15 cellular contexts compared by ENCODE assay signal in genomic region chr11:115258216-115258615, GRCh38.
DNase-seq lines count a peak whose midpoint lies in the region; ATAC-seq and TF ChIP-seq lines count a peak whose summit lies in the region.
"Had no signal": no experiment of that assay in that cellular context is flagged by ENCODE, and none has a peak within 500 bp of the region (broad histone marks: within the 10 kb centered on the region; RNA-seq: fewer than 3 reads in every experiment).

No MANE protein-coding gene starts in this region.

- DNase-seq in COLO668 (lab: John Stamatoyannopoulos, UW; ENCODE audit: unreplicated experiment) (peak; percentile 28), NCI-H146 (lab: John Stamatoyannopoulos, UW) (peak; percentile 64), progenitor cell of endocrine pancreas (ENCODE audit: low spot score, unreplicated experiment) (no peak), HPDE6-E6E7 (ENCODE audit: extremely low spot score) (no peak)
- no peak for DNase-seq in effector memory CD8-positive, alpha-beta T cell
- DNase-seq in activated naive CD4-positive, alpha-beta T cell treated with anti-CD3 and anti-CD28 coated beads for 36 hours = no peak
- DNase-seq: CD4-positive, CD25-positive, alpha-beta regulatory T cell; COR-L47; GOT3; HFFc6; Kasumi-1; NCI-H1694; NCI-H2227 treated with DMSO at 0.1 percent for 48 hours had no signal

- no peak for ATAC-seq in effector memory CD8-positive, alpha-beta T cell (replicated peaks)
- ATAC-seq in GM21447 (IDR thresholded peaks at IDR 0.05; ENCODE audit: unreplicated experiment) = no peak
- ATAC-seq: Panc1 had no signal

- TF ChIP-seq CTCF in progenitor cell of endocrine pancreas (IDR thresholded peaks at IDR 0.05; ENCODE audit: unreplicated experiment) = no peak

- no peaks in the 10 kb centered on the region for H3K9me3 Mint-ChIP-seq in effector memory CD8-positive, alpha-beta T cell
- no peaks in the 10 kb centered on the region for H3K9me3 Mint-ChIP-seq in progenitor cell of endocrine pancreas (ENCODE audit: low read depth)
- no peaks in the 10 kb centered on the region for H3K9me3 Mint-ChIP-seq in activated naive CD4-positive, alpha-beta T cell treated with anti-CD3 and anti-CD28 coated beads for 36 hours
- H3K9me3 Mint-ChIP-seq: CD4-positive, CD25-positive, alpha-beta regulatory T cell had no signal

- H3K27me3 Mint-ChIP-seq in effector memory CD8-positive, alpha-beta T cell = no peaks in the 10 kb centered on the region
- H3K27me3 Mint-ChIP-seq in progenitor cell of endocrine pancreas = no peaks in the 10 kb centered on the region
- H3K27me3 Mint-ChIP-seq in activated naive CD4-positive, alpha-beta T cell treated with anti-CD3 and anti-CD28 coated beads for 36 hours (ENCODE audit: low read depth) = peaks cover 7% of the 10 kb centered on the region

- H3K36me3 Mint-ChIP-seq in effector memory CD8-positive, alpha-beta T cell (ENCODE audit: insufficient read depth) = no peaks in the 10 kb centered on the region
- no peaks in the 10 kb centered on the region for H3K36me3 Mint-ChIP-seq in progenitor cell of endocrine pancreas (ENCODE audit: insufficient read depth)
- H3K36me3 Mint-ChIP-seq in activated naive CD4-positive, alpha-beta T cell treated with anti-CD3 and anti-CD28 coated beads for 36 hours (ENCODE audit: low read depth) = no peaks in the 10 kb centered on the region
- H3K36me3 Mint-ChIP-seq: CD4-positive, CD25-positive, alpha-beta regulatory T cell had no signal

- CTCF ChIA-PET in activated naive CD4-positive, alpha-beta T cell treated with anti-CD3 and anti-CD28 coated beads for 36 hours (lab: Charles Lee) = no interaction called here

- peak overlapping the region; percentile 91 to 94 for H3K27ac Mint-ChIP-seq in effector memory CD8-positive, alpha-beta T cell
- peak overlapping the region; percentile 75 for H3K27ac Mint-ChIP-seq in progenitor cell of endocrine pancreas
- no peak overlapping the region for H3K27ac Mint-ChIP-seq in activated naive CD4-positive, alpha-beta T cell treated with anti-CD3 and anti-CD28 coated beads for 36 hours
- H3K27ac Mint-ChIP-seq: CD4-positive, CD25-positive, alpha-beta regulatory T cell; HFFc6 had no signal

- H3K4me3 Mint-ChIP-seq in effector memory CD8-positive, alpha-beta T cell = no peak overlapping the region
- H3K4me3 Mint-ChIP-seq in progenitor cell of endocrine pancreas (ENCODE audit: low read depth) = no peak overlapping the region
- no peak overlapping the region for H3K4me3 Mint-ChIP-seq in activated naive CD4-positive, alpha-beta T cell treated with anti-CD3 and anti-CD28 coated beads for 36 hours
- H3K4me3 Mint-ChIP-seq: CD4-positive, CD25-positive, alpha-beta regulatory T cell; HFFc6 had no signal

- intact Hi-C loops in activated naive CD4-positive, alpha-beta T cell treated with anti-CD3 and anti-CD28 coated beads for 36 hours (cut with micrococcal nuclease) = no loop called here

- H3K4me1 Mint-ChIP-seq in effector memory CD8-positive, alpha-beta T cell (ENCODE audit: low read depth in 2 of 2) = peaks cover 20 to 42% of the 10 kb centered on the region in 2 donors
- peaks cover 29% of the 10 kb centered on the region for H3K4me1 Mint-ChIP-seq in progenitor cell of endocrine pancreas (ENCODE audit: low read depth)
- H3K4me1 Mint-ChIP-seq in activated naive CD4-positive, alpha-beta T cell treated with anti-CD3 and anti-CD28 coated beads for 36 hours (ENCODE audit: low read depth) = peaks cover 5% of the 10 kb centered on the region
- H3K4me1 Mint-ChIP-seq: CD4-positive, CD25-positive, alpha-beta regulatory T cell had no signal

Comparison
In these comparisons a context has a peak if more than half of its experiments do, and no peak if none do; other contexts are left out.
1. DNase-seq: peak in COLO668 (single experiment) and NCI-H146 (single experiment); none in effector memory CD8-positive, alpha-beta T cell (0 of 3), progenitor cell of endocrine pancreas (single experiment), HPDE6-E6E7 (single experiment) and activated naive CD4-positive, alpha-beta T cell treated with anti-CD3 and anti-CD28 coated beads for 36 hours (single experiment).